Comparison of ENCODE assay signal across 37 cellular contexts in the genomic region with DNA sequence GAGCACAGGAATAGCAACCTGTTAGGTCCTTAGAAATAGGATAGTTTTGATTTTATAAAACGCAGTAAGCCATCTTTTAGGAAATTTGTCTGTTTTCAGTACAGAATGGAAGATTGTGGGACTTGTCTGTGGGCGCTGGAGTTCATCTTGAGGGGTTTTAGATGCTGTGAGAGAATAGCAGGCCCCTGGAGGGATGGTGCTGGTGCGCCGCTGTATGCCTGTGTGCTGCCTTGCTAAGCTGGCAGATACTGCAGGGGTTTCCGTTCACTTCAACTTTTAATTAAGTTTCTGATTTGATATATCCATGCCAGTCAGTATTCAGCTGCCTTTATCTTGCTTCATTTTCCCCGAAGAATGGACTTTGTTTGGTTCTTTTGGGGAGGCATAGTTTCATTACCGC. TPM values are rescaled to one million over a fixed set of nuclear protein-coding genes. Genes with fewer than 3 reads are reported as not detected.
"Had no signal": no experiment of that assay in that cellular context is flagged by ENCODE, and none has a peak within 500 bp of the region (broad histone marks: within the 10 kb centered on the region; RNA-seq: fewer than 3 reads in every experiment).

No MANE protein-coding gene starts in this region.

- H3K36me3 Mint-ChIP-seq: activated CD4-positive, alpha-beta memory T cell treated with anti-CD3 and anti-CD28 coated beads for 36 hours; activated naive CD8-positive, alpha-beta T cell treated with anti-CD3 and anti-CD28 coated beads for 36 hours had no signal

- H3K4me3 ChIP-seq: adrenal gland, body of pancreas, breast epithelium had no signal

- H3K4me1 Mint-ChIP-seq: activated T-helper 17 cell treated with anti-CD3 and anti-CD28 coated beads, Interleukin-2, amount 50 U/mL, for 72 hours had no signal

- H3K27ac ChIP-seq: adrenal gland, body of pancreas, brain microvascular endothelial cell, breast epithelium, VCaP had no signal

- H3K4me3 Mint-ChIP-seq: activated B cell treated with CpG ODN at 0.5 μM for 24 hours; activated CD4-positive, alpha-beta memory T cell treated with anti-CD3 and anti-CD28 coated beads for 36 hours; activated CD4-positive, alpha-beta T cell treated with anti-CD3 and anti-CD28 coated beads, Interleukin-2, amount 10 ng/mL, durations not matched to agents 24 days and 14 days; activated CD8-positive, alpha-beta T cell treated with anti-CD3 and anti-CD28 coated beads for 36 hours; activated naive CD4-positive, alpha-beta T cell treated with anti-CD3 and anti-CD28 coated beads for 36 hours; activated naive CD8-positive, alpha-beta T cell treated with anti-CD3 and anti-CD28 coated beads for 36 hours; activated T-cell treated with anti-CD3 and anti-CD28 coated beads, Interleukin-2, amount 50 U/mL, for 4 hours; activated T-cell treated with anti-CD3 and anti-CD28 coated beads, Interleukin-2, amount 50 U/mL, for 72 hours; activated T-helper 1 cell treated with anti-CD3 and anti-CD28 coated beads, Interleukin-12 subunit alpha, Interleukin-12 subunit beta, Interleukin-2, Interleukin-4 antibody, amounts not matched to agents 30 ng/mL and 10 ng/mL and 1 ng/mL, durations not matched to agents 14 hours and 24 hours and 36 hours; activated T-helper 17 cell treated with anti-CD3 and anti-CD28 coated beads, Interleukin-2, amount 50 U/mL, for 72 hours; T-helper 1 cell treated with Interleukin-12 subunit alpha and Interleukin-12 subunit beta and Interleukin-4 antibody, amounts not matched to agents 30 μg/mL and 1 μg/mL, for 36 hours; T-helper 2 cell treated with Interferon-gamma antibody and Interleukin-4, amounts not matched to agents 5 μg/mL and 100 μg/mL, for 36 hours had no signal

- ATAC-seq: activated CD8-positive, alpha-beta T cell treated with anti-CD3 and anti-CD28 coated beads for 36 hours; activated naive CD4-positive, alpha-beta T cell treated with anti-CD3 and anti-CD28 coated beads, Interleukin-2, amount 50 U/mL, for 72 hours; activated T-cell treated with anti-CD3 and anti-CD28 coated beads, Interleukin-2, amount 50 U/mL, for 4 hours; activated T-cell treated with anti-CD3 and anti-CD28 coated beads, Interleukin-2, amount 50 U/mL, for 72 hours; activated T-helper 17 cell treated with anti-CD3 and anti-CD28 coated beads, Interleukin-2, amount 50 U/mL, for 72 hours; body of pancreas had no signal

- H3K27ac Mint-ChIP-seq: activated B cell treated with CpG ODN at 0.5 μM for 24 hours; activated CD4-positive, alpha-beta memory T cell treated with anti-CD3 and anti-CD28 coated beads for 36 hours; activated CD4-positive, alpha-beta T cell treated with anti-CD3 and anti-CD28 coated beads, Interleukin-2, amount 10 ng/mL, durations not matched to agents 24 days and 14 days; activated CD8-positive, alpha-beta T cell treated with anti-CD3 and anti-CD28 coated beads for 36 hours; activated naive CD4-positive, alpha-beta T cell treated with anti-CD3 and anti-CD28 coated beads for 36 hours; activated naive CD4-positive, alpha-beta T cell treated with anti-CD3 and anti-CD28 coated beads, Interleukin-2, amount 50 U/mL, for 72 hours; activated naive CD8-positive, alpha-beta T cell treated with anti-CD3 and anti-CD28 coated beads for 36 hours; activated T-cell treated with anti-CD3 and anti-CD28 coated beads, Interleukin-2, amount 50 U/mL, for 72 hours; activated T-helper 1 cell treated with anti-CD3 and anti-CD28 coated beads, Interleukin-12 subunit alpha, Interleukin-12 subunit beta, Interleukin-2, Interleukin-4 antibody, amounts not matched to agents 30 ng/mL and 10 ng/mL and 1 ng/mL, durations not matched to agents 14 hours and 24 hours and 36 hours; activated T-helper 17 cell treated with anti-CD3 and anti-CD28 coated beads, Interleukin-2, amount 50 U/mL, for 72 hours; T-helper 1 cell treated with Interleukin-12 subunit alpha and Interleukin-12 subunit beta and Interleukin-4 antibody, amounts not matched to agents 30 μg/mL and 1 μg/mL, for 36 hours; T-helper 2 cell treated with Interferon-gamma antibody and Interleukin-4, amounts not matched to agents 5 μg/mL and 100 μg/mL, for 36 hours had no signal

- DNase-seq: activated B cell treated with CpG ODN at 0.5 μM for 24 hours; activated CD4-positive, alpha-beta memory T cell treated with anti-CD3 and anti-CD28 coated beads for 36 hours; activated CD4-positive, alpha-beta T cell treated with anti-CD3 and anti-CD28 coated beads for 4 hours; activated CD4-positive, alpha-beta T cell treated with anti-CD3 and anti-CD28 coated beads, Interleukin-2, amount 10 ng/mL, durations not matched to agents 24 days and 14 days; activated CD4-positive, alpha-beta T cell treated with anti-CD3 and anti-CD28 coated beads, Interleukin-2, amount 50 U/mL, for 1 hour; activated CD4-positive, alpha-beta T cell treated with anti-CD3 and anti-CD28 coated beads, Interleukin-2, amount 50 U/mL, for 4 hours; activated CD4-positive, CD25-positive, alpha-beta regulatory T cell treated with anti-CD3 and anti-CD28 coated beads, Interleukin-2, amount 50 U/mL, for 72 hours; activated CD8-positive, alpha-beta memory T cell treated with anti-CD3 and anti-CD28 coated beads, Interleukin-2, amount 50 U/mL, for 4 hours; activated CD8-positive, alpha-beta T cell treated with anti-CD3 and anti-CD28 coated beads for 36 hours; activated effector memory CD4-positive, alpha-beta T cell treated with anti-CD3 and anti-CD28 coated beads, Interleukin-2, amount 50 U/mL, for 16 hours; activated gamma-delta T cell treated with Interleukin-2 at 50 U/mL for 16 hours; activated naive CD4-positive, alpha-beta T cell; activated naive CD4-positive, alpha-beta T cell treated with anti-CD3 and anti-CD28 coated beads for 36 hours; activated naive CD4-positive, alpha-beta T cell treated with anti-CD3 and anti-CD28 coated beads, Interleukin-2, amount 50 U/mL, for 16 hours; activated naive CD8-positive, alpha-beta T cell treated with anti-CD3 and anti-CD28 coated beads for 36 hours; activated T-cell treated with anti-CD3 and anti-CD28 coated beads for 4 hours; activated T-cell treated with anti-CD3 and anti-CD28 coated beads, Interleukin-2, amount 50 U/mL, for 1 hour; activated T-cell treated with anti-CD3 and anti-CD28 coated beads, Interleukin-2, amount 50 U/mL, for 4 hours; activated T-cell treated with anti-CD3 and anti-CD28 coated beads, Interleukin-2, amount 50 U/mL, for 72 hours; adrenal gland; amniotic stem cell; aorta; body of pancreas; brain microvascular endothelial cell; central memory CD4-positive, alpha-beta T cell; SW 1271; T-helper 1 cell; T-helper 2 cell; T-helper 9 cell had no signal

- H3K36me3 ChIP-seq: adrenal gland, brain microvascular endothelial cell, breast epithelium had no signal

- H3K9me3 ChIP-seq: adrenal gland, body of pancreas, breast epithelium had no signal

- H3K9me3 Mint-ChIP-seq: activated B cell treated with CpG ODN at 0.5 μM for 24 hours; activated CD4-positive, alpha-beta memory T cell treated with anti-CD3 and anti-CD28 coated beads for 36 hours; activated CD4-positive, alpha-beta T cell treated with anti-CD3 and anti-CD28 coated beads, Interleukin-2, amount 10 ng/mL, durations not matched to agents 24 days and 14 days; activated CD8-positive, alpha-beta T cell treated with anti-CD3 and anti-CD28 coated beads for 36 hours; activated naive CD4-positive, alpha-beta T cell treated with anti-CD3 and anti-CD28 coated beads for 36 hours; activated naive CD4-positive, alpha-beta T cell treated with anti-CD3 and anti-CD28 coated beads, Interleukin-2, amount 50 U/mL, for 72 hours; activated naive CD8-positive, alpha-beta T cell treated with anti-CD3 and anti-CD28 coated beads for 36 hours; activated T-cell treated with anti-CD3 and anti-CD28 coated beads, Interleukin-2, amount 50 U/mL, for 4 hours; activated T-cell treated with anti-CD3 and anti-CD28 coated beads, Interleukin-2, amount 50 U/mL, for 72 hours; activated T-helper 1 cell treated with anti-CD3 and anti-CD28 coated beads, Interleukin-12 subunit alpha, Interleukin-12 subunit beta, Interleukin-2, Interleukin-4 antibody, amounts not matched to agents 30 ng/mL and 10 ng/mL and 1 ng/mL, durations not matched to agents 14 hours and 24 hours and 36 hours; activated T-helper 17 cell treated with anti-CD3 and anti-CD28 coated beads, Interleukin-2, amount 50 U/mL, for 72 hours; T-helper 1 cell treated with Interleukin-12 subunit alpha and Interleukin-12 subunit beta and Interleukin-4 antibody, amounts not matched to agents 30 μg/mL and 1 μg/mL, for 36 hours; T-helper 2 cell treated with Interferon-gamma antibody and Interleukin-4, amounts not matched to agents 5 μg/mL and 100 μg/mL, for 36 hours had no signal

RNA-seq across cellular contexts. Expression of a gene that starts 4.2 kb away (rescaled TPM):
- total RNA-seq: activated B cell treated with CpG ODN at 0.5 μM for 24 hours; activated CD4-positive, alpha-beta memory T cell treated with anti-CD3 and anti-CD28 coated beads for 36 hours; activated CD4-positive, alpha-beta T cell treated with anti-CD3 and anti-CD28 coated beads, Interleukin-2, amount 10 ng/mL, durations not matched to agents 24 days and 14 days; activated CD8-positive, alpha-beta memory T cell treated with anti-CD3 and anti-CD28 coated beads for 36 hours; activated CD8-positive, alpha-beta T cell treated with anti-CD3 and anti-CD28 coated beads for 36 hours; activated naive CD4-positive, alpha-beta T cell treated with anti-CD3 and anti-CD28 coated beads for 36 hours; activated naive CD4-positive, alpha-beta T cell treated with anti-CD3 and anti-CD28 coated beads, Interleukin-2, amount 50 U/mL, for 72 hours; activated naive CD8-positive, alpha-beta T cell treated with anti-CD3 and anti-CD28 coated beads for 36 hours; activated T-cell treated with anti-CD3 and anti-CD28 coated beads, Interleukin-2, amount 50 U/mL, for 4 hours; activated T-cell treated with anti-CD3 and anti-CD28 coated beads, Interleukin-2, amount 50 U/mL, for 72 hours; activated T-helper 1 cell treated with anti-CD3 and anti-CD28 coated beads, Interleukin-12 subunit alpha, Interleukin-12 subunit beta, Interleukin-2, Interleukin-4 antibody, amounts not matched to agents 30 ng/mL and 10 ng/mL and 1 ng/mL, durations not matched to agents 14 hours and 24 hours and 36 hours; activated T-helper 17 cell treated with anti-CD3 and anti-CD28 coated beads, Interleukin-2, amount 50 U/mL, for 72 hours; body of pancreas had no signal
